In the genomic region with DNA sequence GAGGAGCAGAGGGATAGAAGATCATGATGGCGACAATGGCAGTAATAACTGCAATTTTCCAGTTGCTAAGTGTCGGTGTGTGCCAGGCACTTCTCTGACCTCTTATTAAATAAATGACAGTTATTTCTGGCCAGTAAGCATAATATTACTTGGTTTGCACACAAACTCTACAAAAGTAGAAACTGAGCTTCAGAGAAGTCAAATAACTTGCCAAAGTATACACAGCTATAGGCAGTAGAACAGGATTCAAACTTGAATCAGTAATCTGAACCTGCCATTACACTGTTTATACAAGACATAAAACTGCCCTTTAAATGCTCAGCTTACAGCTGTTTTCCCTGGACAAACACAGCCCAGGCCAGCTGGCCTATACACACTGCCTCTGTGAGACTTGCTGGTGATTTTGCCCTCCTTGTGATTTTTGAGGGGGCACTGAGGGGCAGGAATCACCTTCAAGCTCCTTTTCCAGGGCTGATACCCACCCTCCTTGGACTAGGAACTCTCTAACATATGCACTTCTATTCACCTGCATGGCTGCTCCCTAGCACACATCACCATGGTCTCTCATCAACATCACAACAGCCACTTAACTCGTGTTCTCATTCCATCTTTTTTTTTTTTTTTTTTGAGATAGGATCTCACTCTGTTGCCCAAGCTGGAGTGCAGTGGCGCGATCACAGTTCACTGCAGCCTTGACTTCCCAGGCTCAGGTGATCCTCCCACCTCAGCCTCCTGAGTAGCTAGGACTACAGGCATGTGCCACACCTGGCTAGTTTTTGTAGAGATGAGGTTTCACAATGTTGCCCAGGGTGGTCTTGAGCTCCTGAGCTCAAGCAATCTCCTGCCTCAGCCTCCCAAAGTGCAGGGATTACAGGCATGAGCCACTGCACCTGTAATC, we compare ENCODE assay signal across 1 cellular context.
TF ChIP-seq lines count a peak whose summit lies in the region.

No MANE protein-coding gene starts in this region.

TF ChIP-seq in HepG2, 621 proteins besides CTCF, POLR2A, EP300 and RAD21 (continued from another document and continues in another):
- TF ChIP-seq, protein P1, sequence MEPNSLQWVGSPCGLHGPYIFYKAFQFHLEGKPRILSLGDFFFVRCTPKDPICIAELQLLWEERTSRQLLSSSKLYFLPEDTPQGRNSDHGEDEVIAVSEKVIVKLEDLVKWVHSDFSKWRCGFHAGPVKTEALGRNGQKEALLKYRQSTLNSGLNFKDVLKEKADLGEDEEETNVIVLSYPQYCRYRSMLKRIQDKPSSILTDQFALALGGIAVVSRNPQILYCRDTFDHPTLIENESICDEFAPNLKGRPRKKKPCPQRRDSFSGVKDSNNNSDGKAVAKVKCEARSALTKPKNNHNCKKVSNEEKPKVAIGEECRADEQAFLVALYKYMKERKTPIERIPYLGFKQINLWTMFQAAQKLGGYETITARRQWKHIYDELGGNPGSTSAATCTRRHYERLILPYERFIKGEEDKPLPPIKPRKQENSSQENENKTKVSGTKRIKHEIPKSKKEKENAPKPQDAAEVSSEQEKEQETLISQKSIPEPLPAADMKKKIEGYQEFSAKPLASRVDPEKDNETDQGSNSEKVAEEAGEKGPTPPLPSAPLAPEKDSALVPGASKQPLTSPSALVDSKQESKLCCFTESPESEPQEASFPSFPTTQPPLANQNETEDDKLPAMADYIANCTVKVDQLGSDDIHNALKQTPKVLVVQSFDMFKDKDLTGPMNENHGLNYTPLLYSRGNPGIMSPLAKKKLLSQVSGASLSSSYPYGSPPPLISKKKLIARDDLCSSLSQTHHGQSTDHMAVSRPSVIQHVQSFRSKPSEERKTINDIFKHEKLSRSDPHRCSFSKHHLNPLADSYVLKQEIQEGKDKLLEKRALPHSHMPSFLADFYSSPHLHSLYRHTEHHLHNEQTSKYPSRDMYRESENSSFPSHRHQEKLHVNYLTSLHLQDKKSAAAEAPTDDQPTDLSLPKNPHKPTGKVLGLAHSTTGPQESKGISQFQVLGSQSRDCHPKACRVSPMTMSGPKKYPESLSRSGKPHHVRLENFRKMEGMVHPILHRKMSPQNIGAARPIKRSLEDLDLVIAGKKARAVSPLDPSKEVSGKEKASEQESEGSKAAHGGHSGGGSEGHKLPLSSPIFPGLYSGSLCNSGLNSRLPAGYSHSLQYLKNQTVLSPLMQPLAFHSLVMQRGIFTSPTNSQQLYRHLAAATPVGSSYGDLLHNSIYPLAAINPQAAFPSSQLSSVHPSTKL (CRISPR knock-in tag; IDR thresholded peaks at IDR 0.05): no peak; the same call in 1 of the 2 replicates
- TF ChIP-seq, protein P2, sequence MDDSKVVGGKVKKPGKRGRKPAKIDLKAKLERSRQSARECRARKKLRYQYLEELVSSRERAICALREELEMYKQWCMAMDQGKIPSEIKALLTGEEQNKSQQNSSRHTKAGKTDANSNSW (CRISPR knock-in tag; IDR thresholded peaks at IDR 0.05; ENCODE audit: borderline replicate concordance): 0 out of 2 replicates have a peak, but pooled peaks have one; percentile 40
- TF ChIP-seq ZFP91 (CRISPR knock-in tag; IDR thresholded peaks at IDR 0.05; ENCODE audit: borderline replicate concordance) (no peak), ZNF639 (CRISPR knock-in tag; conservative IDR thresholded peaks at IDR 0.05) (0 out of 2 replicates have a peak, but pooled peaks have one; percentile 15), ZNF83 (CRISPR knock-in tag; IDR thresholded peaks at IDR 0.05; ENCODE audit: borderline replicate concordance) (0 out of 2 replicates have a peak, but pooled peaks have one; percentile 38), ZNF775 (CRISPR knock-in tag; IDR thresholded peaks at IDR 0.05; ENCODE audit: borderline replicate concordance) (no peak), ZNF605 (CRISPR knock-in tag; IDR thresholded peaks at IDR 0.05) (no peak; the same call in 1 of the 2 replicates), POLR2G (IDR thresholded peaks at IDR 0.05; ENCODE audit: low read depth, low read length) (no peak), SALL1 (CRISPR knock-in tag; IDR thresholded peaks at IDR 0.05) (peak; percentile 64), SOX13 (IDR thresholded peaks at IDR 0.05) (no peak), SOX13 (CRISPR knock-in tag; conservative IDR thresholded peaks at IDR 0.05 in 1 of 2, IDR thresholded peaks at IDR 0.05 in 1 of 2) (peak in 1 of 2 experiments; percentile 49; a peak in 1 of 4 replicates), ELF1 (CRISPR knock-in tag; IDR thresholded peaks at IDR 0.05) (no peak), HNRNPLL (IDR thresholded peaks at IDR 0.05; ENCODE audit: low read depth, low read length, poor library complexity, severe bottlenecking) (no peak), SP4 (CRISPR knock-in tag; IDR thresholded peaks at IDR 0.05) (0 out of 2 replicates have a peak, but pooled peaks have one; percentile 41), ZNF781 (CRISPR knock-in tag; IDR thresholded peaks at IDR 0.05; ENCODE audit: borderline replicate concordance, not compliant biosample characterization) (no peak), IRF2 (CRISPR knock-in tag; IDR thresholded peaks at IDR 0.05) (no peak; the same call in 1 of the 2 replicates), FOXP1 (IDR thresholded peaks at IDR 0.05) (no peak), FOXP1 (CRISPR knock-in tag; IDR thresholded peaks at IDR 0.05) (0 out of 2 replicates have a peak, but pooled peaks have one; percentile 37), ZBTB14 (CRISPR knock-in tag; IDR thresholded peaks at IDR 0.05) (no peak), ZNF576 (CRISPR knock-in tag; IDR thresholded peaks at IDR 0.05) (no peak), ZNF329 (CRISPR knock-in tag; IDR thresholded peaks at IDR 0.05; ENCODE audit: low read depth) (no peak), ZNF33A (CRISPR knock-in tag; IDR thresholded peaks at IDR 0.05; ENCODE audit: borderline replicate concordance) (peak; percentile 77; the same call in 1 of the 2 replicates), ZNF263 (CRISPR knock-in tag; IDR thresholded peaks at IDR 0.05) (peak; percentile 31; the same call in 1 of the 2 replicates), FOSL2 (CRISPR knock-in tag; IDR thresholded peaks at IDR 0.05) (0 out of 2 replicates have a peak, but pooled peaks have one; percentile 12), IKZF5 (CRISPR knock-in tag; IDR thresholded peaks at IDR 0.05) (no peak)
- TF ChIP-seq, protein P3, sequence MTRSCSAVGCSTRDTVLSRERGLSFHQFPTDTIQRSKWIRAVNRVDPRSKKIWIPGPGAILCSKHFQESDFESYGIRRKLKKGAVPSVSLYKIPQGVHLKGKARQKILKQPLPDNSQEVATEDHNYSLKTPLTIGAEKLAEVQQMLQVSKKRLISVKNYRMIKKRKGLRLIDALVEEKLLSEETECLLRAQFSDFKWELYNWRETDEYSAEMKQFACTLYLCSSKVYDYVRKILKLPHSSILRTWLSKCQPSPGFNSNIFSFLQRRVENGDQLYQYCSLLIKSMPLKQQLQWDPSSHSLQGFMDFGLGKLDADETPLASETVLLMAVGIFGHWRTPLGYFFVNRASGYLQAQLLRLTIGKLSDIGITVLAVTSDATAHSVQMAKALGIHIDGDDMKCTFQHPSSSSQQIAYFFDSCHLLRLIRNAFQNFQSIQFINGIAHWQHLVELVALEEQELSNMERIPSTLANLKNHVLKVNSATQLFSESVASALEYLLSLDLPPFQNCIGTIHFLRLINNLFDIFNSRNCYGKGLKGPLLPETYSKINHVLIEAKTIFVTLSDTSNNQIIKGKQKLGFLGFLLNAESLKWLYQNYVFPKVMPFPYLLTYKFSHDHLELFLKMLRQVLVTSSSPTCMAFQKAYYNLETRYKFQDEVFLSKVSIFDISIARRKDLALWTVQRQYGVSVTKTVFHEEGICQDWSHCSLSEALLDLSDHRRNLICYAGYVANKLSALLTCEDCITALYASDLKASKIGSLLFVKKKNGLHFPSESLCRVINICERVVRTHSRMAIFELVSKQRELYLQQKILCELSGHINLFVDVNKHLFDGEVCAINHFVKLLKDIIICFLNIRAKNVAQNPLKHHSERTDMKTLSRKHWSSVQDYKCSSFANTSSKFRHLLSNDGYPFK (CRISPR knock-in tag; IDR thresholded peaks at IDR 0.05; ENCODE audit: borderline replicate concordance): no peak
- TF ChIP-seq, protein P4, sequence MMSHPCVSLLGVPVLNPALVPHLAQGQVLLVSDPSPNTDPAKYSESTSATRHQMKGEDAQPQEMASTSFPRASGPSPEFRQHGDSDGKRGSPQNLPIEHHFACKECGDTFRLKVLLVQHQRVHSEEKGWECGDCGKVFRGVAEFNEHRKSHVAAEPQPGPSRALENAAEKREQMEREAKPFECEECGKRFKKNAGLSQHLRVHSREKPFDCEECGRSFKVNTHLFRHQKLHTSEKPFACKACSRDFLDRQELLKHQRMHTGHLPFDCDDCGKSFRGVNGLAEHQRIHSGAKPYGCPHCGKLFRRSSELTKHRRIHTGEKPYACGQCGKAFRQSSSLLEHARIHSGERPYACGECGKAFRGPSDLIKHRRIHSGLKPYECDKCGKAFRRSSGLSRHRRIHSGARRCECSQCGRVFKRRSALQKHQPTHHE (CRISPR knock-in tag; IDR thresholded peaks at IDR 0.05; ENCODE audit: borderline replicate concordance): no peak
- TF ChIP-seq, protein P5, sequence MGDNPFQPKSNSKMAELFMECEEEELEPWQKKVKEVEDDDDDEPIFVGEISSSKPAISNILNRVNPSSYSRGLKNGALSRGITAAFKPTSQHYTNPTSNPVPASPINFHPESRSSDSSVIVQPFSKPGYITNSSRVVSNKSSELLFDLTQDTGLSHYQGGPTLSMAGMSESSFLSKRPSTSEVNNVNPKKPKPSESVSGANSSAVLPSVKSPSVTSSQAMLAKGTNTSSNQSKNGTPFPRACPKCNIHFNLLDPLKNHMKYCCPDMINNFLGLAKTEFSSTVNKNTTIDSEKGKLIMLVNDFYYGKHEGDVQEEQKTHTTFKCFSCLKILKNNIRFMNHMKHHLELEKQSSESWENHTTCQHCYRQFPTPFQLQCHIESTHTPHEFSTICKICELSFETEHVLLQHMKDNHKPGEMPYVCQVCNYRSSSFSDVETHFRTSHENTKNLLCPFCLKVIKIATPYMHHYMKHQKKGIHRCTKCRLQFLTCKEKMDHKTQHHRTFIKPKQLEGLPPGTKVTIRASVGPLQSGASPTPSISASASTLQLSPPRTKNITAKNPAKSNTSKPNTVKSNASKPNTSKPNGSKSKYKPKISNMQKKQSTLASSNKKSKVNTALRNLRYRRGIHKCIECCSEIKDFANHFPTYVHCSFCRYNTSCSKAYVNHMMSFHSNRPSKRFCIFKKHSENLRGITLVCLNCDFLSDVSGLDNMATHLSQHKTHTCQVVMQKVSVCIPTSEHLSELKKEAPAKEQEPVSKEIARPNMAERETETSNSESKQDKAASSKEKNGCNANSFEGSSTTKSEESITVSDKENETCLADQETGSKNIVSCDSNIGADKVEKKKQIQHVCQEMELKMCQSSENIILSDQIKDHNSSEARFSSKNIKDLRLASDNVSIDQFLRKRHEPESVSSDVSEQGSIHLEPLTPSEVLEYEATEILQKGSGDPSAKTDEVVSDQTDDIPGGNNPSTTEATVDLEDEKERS (CRISPR knock-in tag; IDR thresholded peaks at IDR 0.05): no peak
- TF ChIP-seq, protein P6, sequence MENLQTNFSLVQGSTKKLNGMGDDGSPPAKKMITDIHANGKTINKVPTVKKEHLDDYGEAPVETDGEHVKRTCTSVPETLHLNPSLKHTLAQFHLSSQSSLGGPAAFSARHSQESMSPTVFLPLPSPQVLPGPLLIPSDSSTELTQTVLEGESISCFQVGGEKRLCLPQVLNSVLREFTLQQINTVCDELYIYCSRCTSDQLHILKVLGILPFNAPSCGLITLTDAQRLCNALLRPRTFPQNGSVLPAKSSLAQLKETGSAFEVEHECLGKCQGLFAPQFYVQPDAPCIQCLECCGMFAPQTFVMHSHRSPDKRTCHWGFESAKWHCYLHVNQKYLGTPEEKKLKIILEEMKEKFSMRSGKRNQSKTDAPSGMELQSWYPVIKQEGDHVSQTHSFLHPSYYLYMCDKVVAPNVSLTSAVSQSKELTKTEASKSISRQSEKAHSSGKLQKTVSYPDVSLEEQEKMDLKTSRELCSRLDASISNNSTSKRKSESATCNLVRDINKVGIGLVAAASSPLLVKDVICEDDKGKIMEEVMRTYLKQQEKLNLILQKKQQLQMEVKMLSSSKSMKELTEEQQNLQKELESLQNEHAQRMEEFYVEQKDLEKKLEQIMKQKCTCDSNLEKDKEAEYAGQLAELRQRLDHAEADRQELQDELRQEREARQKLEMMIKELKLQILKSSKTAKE (CRISPR knock-in tag; IDR thresholded peaks at IDR 0.05; ENCODE audit: borderline replicate concordance): no peak
